In the genomic region with DNA sequence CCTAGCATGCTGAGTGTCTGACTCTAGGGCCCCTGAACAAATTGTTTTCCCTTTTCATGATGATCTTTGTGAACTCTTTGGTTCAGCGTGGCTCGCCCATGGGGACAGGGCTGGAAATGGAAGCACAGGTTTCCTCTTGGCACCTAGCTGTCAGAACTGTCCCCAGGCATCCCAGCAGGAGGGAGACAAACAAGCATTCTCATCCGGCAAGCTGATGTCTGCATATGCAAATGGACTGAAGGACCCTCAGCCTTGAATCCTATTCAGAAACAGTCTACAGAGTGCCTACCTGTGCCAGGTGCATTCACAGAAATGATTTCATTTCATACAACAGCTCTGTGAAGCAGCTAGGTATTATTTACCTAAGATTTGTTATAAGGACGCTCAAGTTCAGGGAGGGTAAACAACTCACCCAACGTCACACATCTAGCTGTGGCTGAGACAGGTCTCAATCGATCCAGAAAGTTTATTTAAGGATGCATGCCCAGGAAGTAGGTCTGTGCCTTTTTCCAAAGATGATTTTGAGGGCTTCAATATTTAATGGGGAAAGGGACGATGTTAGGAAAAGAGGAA, we compare ENCODE assay signal across 15 cellular contexts.
DNase-seq lines count a peak whose midpoint lies in the region; ATAC-seq and TF ChIP-seq lines count a peak whose summit lies in the region.
"Had no signal": no experiment of that assay in that cellular context is flagged by ENCODE, and none has a peak within 500 bp of the region (broad histone marks: within the 10 kb centered on the region; RNA-seq: fewer than 3 reads in every experiment).

No MANE protein-coding gene starts in this region.

- no peak for TF ChIP-seq CTCF in body of pancreas (IDR thresholded peaks at IDR 0.05)

- H3K27ac ChIP-seq in body of pancreas = no peak overlapping the region
- H3K27ac ChIP-seq: suprapubic skin, WERI-Rb-1 had no signal

- H3K9me3 ChIP-seq in body of pancreas = no peaks in the 10 kb centered on the region
- H3K9me3 ChIP-seq: suprapubic skin had no signal

- H3K4me3 ChIP-seq in body of pancreas = no peak overlapping the region
- H3K4me3 ChIP-seq: suprapubic skin had no signal

- TF ChIP-seq POLR2A in body of pancreas (IDR thresholded peaks at IDR 0.05) = no peak

- H3K36me3 ChIP-seq in body of pancreas (replicated peaks in 1 of 2; ENCODE audit: insufficient read depth in 1 of 2, low read depth in 2 of 2) = no peaks in the 10 kb centered on the region
- H3K36me3 ChIP-seq: suprapubic skin, WERI-Rb-1 had no signal

- intact Hi-C loops in body of pancreas (cut with DNase I) = no loop called here

- H3K4me1 ChIP-seq in body of pancreas = peaks cover 8% of the 10 kb centered on the region
- H3K4me1 ChIP-seq: suprapubic skin had no signal

- H3K27me3 ChIP-seq in body of pancreas = no peaks in the 10 kb centered on the region
- H3K27me3 ChIP-seq: suprapubic skin had no signal

- DNase-seq in NCI-H2081 (lab: John Stamatoyannopoulos, UW) (peak; percentile 49 to 87), NCI-H2081 treated with DMSO at 0.1 percent for 48 hours (lab: John Stamatoyannopoulos, UW) (no peak), NCI-H2107 treated with DMSO at 0.1 percent for 48 hours (lab: John Stamatoyannopoulos, UW; ENCODE audit: unreplicated experiment) (peak; percentile 92), body of pancreas (peak in 1 of 4 donors; percentile 20), putamen (ENCODE audit: low spot score) (no peak), kidney tubule cell (ENCODE audit: low spot score) (no peak)
- no peak for DNase-seq in activated naive CD4-positive, alpha-beta T cell treated with Interleukin-2 at 50 U/mL for 16 hours
- DNase-seq: activated CD4-positive, alpha-beta memory T cell treated with anti-CD3 and anti-CD28 coated beads, Interleukin-2, amount 10 ng/mL, durations not matched to agents 7 days and 5 days; activated naive CD4-positive, alpha-beta T cell treated with anti-CD3 and anti-CD28 coated beads, Interleukin-2, amount 50 U/mL, for 16 hours; activated T-cell treated with anti-CD3 and anti-CD28 coated beads, Interleukin-2, amount 50 U/mL, for 24 hours; head of caudate nucleus; SIG-M5; WERI-Rb-1 had no signal

- peak; percentile 27 for ATAC-seq in body of pancreas
- ATAC-seq in HG02970 (IDR thresholded peaks at IDR 0.05; ENCODE audit: low FRiP score, unreplicated experiment) = no peak

- 17 to 32% methylated on average over 4 to 7 of the region's 7 CpGs for WGBS in body of pancreas, 2 donors

Comparison
In these comparisons a context has a peak if more than half of its experiments do, and no peak if none do; other contexts are left out.
1. DNase-seq: peak in NCI-H2081 (2 of 2) and NCI-H2107 treated with DMSO at 0.1 percent for 48 hours (single experiment); none in NCI-H2081 treated with DMSO at 0.1 percent for 48 hours (single experiment), activated naive CD4-positive, alpha-beta T cell treated with Interleukin-2 at 50 U/mL for 16 hours (single experiment), putamen (single experiment) and kidney tubule cell (single experiment).